Comparison of ENCODE assay signal across 8 cellular contexts in the genomic region with DNA sequence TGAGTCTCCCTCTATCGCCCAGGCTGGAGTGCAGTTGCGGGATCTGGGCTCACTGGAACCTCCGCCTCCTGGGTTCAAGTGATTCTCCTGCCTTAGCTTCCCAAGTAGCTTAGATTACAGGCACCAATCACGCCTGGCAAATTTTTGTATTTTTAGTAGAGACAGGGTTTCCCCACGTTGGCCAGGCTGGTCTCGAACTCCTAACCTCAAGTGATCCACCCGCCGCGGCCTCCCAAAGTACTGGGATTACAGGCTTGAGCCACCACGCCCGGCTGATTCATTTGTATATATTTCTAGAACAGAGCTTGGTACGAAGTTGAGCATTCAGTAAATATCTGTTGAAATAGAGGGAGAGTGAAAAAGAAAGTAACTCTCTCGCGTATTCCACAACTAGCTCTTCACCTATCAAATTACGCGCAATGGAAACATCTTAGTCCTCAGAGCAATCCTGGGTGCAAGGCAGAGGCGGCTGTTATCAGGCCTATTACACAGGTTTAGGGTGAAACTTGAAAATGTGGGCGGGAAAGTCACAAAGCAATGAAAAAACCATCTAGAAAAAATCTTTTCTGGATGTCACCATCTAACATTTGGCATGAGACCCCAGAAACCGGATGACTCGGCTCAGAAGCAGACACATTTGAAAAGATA. TPM values are rescaled to one million over a fixed set of nuclear protein-coding genes. Genes with fewer than 3 reads are reported as not detected.
DNase-seq lines count a peak whose midpoint lies in the region; ATAC-seq, FAIRE-seq and TF ChIP-seq lines count a peak whose summit lies in the region.

No MANE protein-coding gene starts in this region.

- peaks cover 8% of the 10 kb centered on the region for H3K36me3 Mint-ChIP-seq in activated T-cell treated with anti-CD3 and anti-CD28 coated beads, Interleukin-2, amount 50 U/mL, for 4 hours (ENCODE audit: insufficient read depth)

- TF ChIP-seq CTCF in GM12875 (IDR thresholded peaks at IDR 0.05; ENCODE audit: borderline replicate concordance, insufficient read depth, low read depth, low read length) (no peak), fibroblast of villous mesenchyme (IDR thresholded peaks at IDR 0.05; ENCODE audit: insufficient read depth, low read depth, low read length) (no peak), D721Med (IDR thresholded peaks at IDR 0.05; ENCODE audit: insufficient read depth, missing control alignments) (no peak)

- intact Hi-C loops in sciatic nerve (cut with DNase I), result no loop called here

- DNase-seq in NCI-H146 (lab: John Stamatoyannopoulos, UW) (peak; percentile 64), fibroblast of villous mesenchyme (ENCODE audit: low read depth) (peak; percentile 91), sciatic nerve (ENCODE audit: low spot score) (no peak), D721Med (ENCODE audit: insufficient read length, low spot score) (no peak)
- DNase-seq in activated T-cell treated with anti-CD3 and anti-CD28 coated beads, Interleukin-2, amount 50 U/mL, for 4 hours, result peak; percentile 35

- peak; percentile 67 to 72 for ATAC-seq in activated T-cell treated with anti-CD3 and anti-CD28 coated beads, Interleukin-2, amount 50 U/mL, for 4 hours
- peak; percentile 22 for ATAC-seq in sciatic nerve
- ATAC-seq in GM18861 (IDR thresholded peaks at IDR 0.05; ENCODE audit: unreplicated experiment), result no peak
- no peak for ATAC-seq in GM19328 (IDR thresholded peaks at IDR 0.05; ENCODE audit: unreplicated experiment)

- H3K27me3 Mint-ChIP-seq in activated T-cell treated with anti-CD3 and anti-CD28 coated beads, Interleukin-2, amount 50 U/mL, for 4 hours (ENCODE audit: low read depth), result peaks cover 2% of the 10 kb centered on the region

- no peak for FAIRE-seq in D721Med (lab: Jason Lieb, UNC)

- H3K4me3 Mint-ChIP-seq in activated T-cell treated with anti-CD3 and anti-CD28 coated beads, Interleukin-2, amount 50 U/mL, for 4 hours, result peak overlapping the region; percentile 96

- peak overlapping the region; percentile 46 for H3K4me3 ChIP-seq in GM12875 (ENCODE audit: low read depth, low read length)
- peak overlapping the region; percentile 96 for H3K4me3 ChIP-seq in fibroblast of villous mesenchyme (ENCODE audit: low read depth, low read length)

- H3K9me3 Mint-ChIP-seq in activated T-cell treated with anti-CD3 and anti-CD28 coated beads, Interleukin-2, amount 50 U/mL, for 4 hours, result no peaks in the 10 kb centered on the region

- H3K4me1 Mint-ChIP-seq in activated T-cell treated with anti-CD3 and anti-CD28 coated beads, Interleukin-2, amount 50 U/mL, for 4 hours (ENCODE audit: low read depth), result peaks cover 32% of the 10 kb centered on the region

RNA-seq across cellular contexts. Expression of a gene that starts 0.7 kb away (rescaled TPM):
- total RNA-seq in activated T-cell treated with anti-CD3 and anti-CD28 coated beads, Interleukin-2, amount 50 U/mL, for 4 hours, result 100 to 1,000 TPM; 206 to 234 (median 220) TPM
- total RNA-seq in fibroblast of villous mesenchyme (177 and 185 TPM in 2 replicates), sciatic nerve (77.8 TPM)

RNA-seq across cellular contexts. Expression of a gene that starts 35.0 kb away (rescaled TPM):
- total RNA-seq in activated T-cell treated with anti-CD3 and anti-CD28 coated beads, Interleukin-2, amount 50 U/mL, for 4 hours, result not detected
- not detected in 2 replicates for total RNA-seq in fibroblast of villous mesenchyme
- total RNA-seq in sciatic nerve, result not detected

RNA-seq across cellular contexts. Expression of a gene that starts 55.7 kb away (rescaled TPM):
- total RNA-seq in activated T-cell treated with anti-CD3 and anti-CD28 coated beads, Interleukin-2, amount 50 U/mL, for 4 hours, result 1 to 10 TPM in 1 of 3 donors, under 1 TPM in 2; 0.22 to 1.3 (median 0.28) TPM
- total RNA-seq in fibroblast of villous mesenchyme, result under 0.01 and 0.43 TPM in 2 replicates
- 2.0 TPM for total RNA-seq in sciatic nerve

Comparison
In these comparisons a context has a peak if more than half of its experiments do, and no peak if none do; other contexts are left out.
1. DNase-seq: peak in NCI-H146 (single experiment), activated T-cell treated with anti-CD3 and anti-CD28 coated beads, Interleukin-2, amount 50 U/mL, for 4 hours (single experiment) and fibroblast of villous mesenchyme (single experiment); none in sciatic nerve (single experiment) and D721Med (single experiment).
2. ATAC-seq: peak in activated T-cell treated with anti-CD3 and anti-CD28 coated beads, Interleukin-2, amount 50 U/mL, for 4 hours (2 of 2) and sciatic nerve (single experiment); none in GM18861 (single experiment) and GM19328 (single experiment).